Comparison of ENCODE assay signal across 9 cellular contexts in the genomic region with DNA sequence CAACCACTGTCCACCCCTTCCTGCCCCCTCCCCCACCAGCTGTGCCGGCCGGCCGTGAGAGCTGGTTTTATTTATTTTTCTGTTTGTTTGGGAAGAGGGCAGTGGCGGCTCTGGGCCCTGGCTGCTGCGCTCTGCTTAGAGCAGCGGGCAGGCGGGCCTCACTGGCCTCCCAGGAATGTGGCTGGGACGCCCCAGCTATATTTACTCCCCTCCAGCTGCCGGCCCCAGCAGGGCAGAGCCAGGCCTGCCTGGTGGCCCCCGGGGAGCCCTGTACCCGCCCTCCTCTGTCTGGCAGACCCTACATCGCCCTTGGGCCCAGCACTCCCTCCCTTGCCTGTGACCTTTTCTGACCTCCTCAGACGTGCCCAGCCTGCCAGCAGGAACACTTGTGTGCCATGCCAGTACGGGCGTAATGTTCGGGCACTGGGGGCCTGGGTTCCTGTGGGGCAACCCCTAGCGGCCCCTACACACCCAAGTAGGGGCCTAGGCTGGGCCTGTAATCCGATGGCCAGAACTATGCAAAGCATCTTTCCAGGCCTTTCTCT. TPM values are rescaled to one million over a fixed set of nuclear protein-coding genes. Genes with fewer than 3 reads are reported as not detected.
DNase-seq lines count a peak whose midpoint lies in the region; ATAC-seq, FAIRE-seq and TF ChIP-seq lines count a peak whose summit lies in the region.
"Had no signal": no experiment of that assay in that cellular context is flagged by ENCODE, and none has a peak within 500 bp of the region (broad histone marks: within the 10 kb centered on the region; RNA-seq: fewer than 3 reads in every experiment).

No MANE protein-coding gene starts in this region.

- TF ChIP-seq EP300 in A549 (IDR thresholded peaks at IDR 0.05): 0 out of 5 replicates have a peak, but pooled peaks of 1 of the 2 experiments have one; percentile 19

- H3K9me3 Mint-ChIP-seq in nephron progenitor cell: no peaks in the 10 kb centered on the region
- no peaks in the 10 kb centered on the region for H3K9me3 Mint-ChIP-seq in activated naive CD4-positive, alpha-beta T cell treated with anti-CD3 and anti-CD28 coated beads, Interleukin-2, amount 10 ng/mL, durations not matched to agents 7 days and 5 days

- no peaks in the 10 kb centered on the region for H3K36me3 Mint-ChIP-seq in nephron progenitor cell (ENCODE audit: low read depth)
- H3K36me3 Mint-ChIP-seq in activated naive CD4-positive, alpha-beta T cell treated with anti-CD3 and anti-CD28 coated beads, Interleukin-2, amount 10 ng/mL, durations not matched to agents 7 days and 5 days: no peaks in the 10 kb centered on the region

- H3K27ac Mint-ChIP-seq in nephron progenitor cell: peak overlapping the region; percentile 98
- no peak overlapping the region for H3K27ac Mint-ChIP-seq in activated naive CD4-positive, alpha-beta T cell treated with anti-CD3 and anti-CD28 coated beads, Interleukin-2, amount 10 ng/mL, durations not matched to agents 7 days and 5 days

- DNase-seq in A549 (ENCODE audit: low read depth in 1 of 2, low spot score in 1 of 2): peak in 1 of 2 experiments; percentile 72
- no peak for DNase-seq in Panc1 (ENCODE audit: low read depth, low spot score)
- peak; percentile 67 for DNase-seq in fibroblast of peridontal ligament (ENCODE audit: extremely low read depth)
- DNase-seq in nephron progenitor cell: peak; percentile 54
- no peak for DNase-seq in activated naive CD4-positive, alpha-beta T cell treated with anti-CD3 and anti-CD28 coated beads, Interleukin-2, amount 50 U/mL, for 16 hours
- DNase-seq in NCI-H526 treated with DMSO at 0.1 percent for 48 hours (lab: John Stamatoyannopoulos, UW): no peak
- DNase-seq in activated naive CD4-positive, alpha-beta T cell treated with anti-CD3 and anti-CD28 coated beads, Interleukin-2, amount 10 ng/mL, durations not matched to agents 7 days and 5 days: no peak
- no peak for DNase-seq in RCC 7860 (ENCODE audit: low spot score)
- DNase-seq: NCI-H1048 had no signal

- CTCF ChIA-PET in A549 (lab: Yijun Ruan, JAX) (interaction anchor here (1.1 to 17.1 kb wide), 3 partner anchors 11 to 55 kb away, joined by 4 to 195 read pairs (median 9); no protein-coding TSS in a partner anchor), Panc1 (lab: Charles Lee) (no interaction called here)
- CTCF ChIA-PET in activated naive CD4-positive, alpha-beta T cell treated with anti-CD3 and anti-CD28 coated beads, Interleukin-2, amount 10 ng/mL, durations not matched to agents 7 days and 5 days (lab: Charles Lee): no interaction called here

- H3K4me1 Mint-ChIP-seq in nephron progenitor cell: peaks cover 92% of the 10 kb centered on the region
- peaks cover 18% of the 10 kb centered on the region for H3K4me1 Mint-ChIP-seq in activated naive CD4-positive, alpha-beta T cell treated with anti-CD3 and anti-CD28 coated beads, Interleukin-2, amount 10 ng/mL, durations not matched to agents 7 days and 5 days

- no peaks in the 10 kb centered on the region for H3K27me3 Mint-ChIP-seq in nephron progenitor cell (ENCODE audit: low read depth, poor library complexity)
- H3K27me3 Mint-ChIP-seq in activated naive CD4-positive, alpha-beta T cell treated with anti-CD3 and anti-CD28 coated beads, Interleukin-2, amount 10 ng/mL, durations not matched to agents 7 days and 5 days: peaks cover 82% of the 10 kb centered on the region

- peak in 1 of 2 experiments; percentile 61; a peak in 3 of 6 replicates for ATAC-seq in A549
- ATAC-seq in Panc1: 0 out of 2 replicates have a peak, but pooled peaks have one; percentile 1

- POLR2A ChIA-PET in A549 (lab: Yijun Ruan, JAX) (no interaction called here), Panc1 (lab: Charles Lee) (interaction anchor here (0.6 to 0.9 kb wide), 3 partner anchors 20 to 319 kb away, joined by 3 to 17 read pairs (median 4); no protein-coding TSS in a partner anchor)

- in situ Hi-C loops in Panc1 (cut with HindIII; ENCODE audit: low pct_unique_long_range_greater_than_20kb, low sequenced_read_pairs): no loop called here

- FAIRE-seq in A549 (lab: Jason Lieb, UNC) (no peak), RCC 7860 (lab: Jason Lieb, UNC) (no peak)

- TF ChIP-seq RAD21 in A549 (conservative IDR thresholded peaks at IDR 0.05 in 1 of 2, IDR thresholded peaks at IDR 0.05 in 1 of 2): peak in 1 of 2 experiments; percentile 29; a peak in 1 of 5 replicates

- intact Hi-C loops in Panc1 (cut with micrococcal nuclease; ENCODE audit: unreplicated experiment): no loop called here

- H3K4me3 ChIP-seq in A549 (no peak overlapping the region), Panc1 (ENCODE audit: low read depth in 2 of 2, low read length in 2 of 2) (peak overlapping the region in 1 of 2 experiments; percentile 23; a peak in 1 of 4 replicates)

- H3K9me3 ChIP-seq in A549 (no peaks in the 10 kb centered on the region), Panc1 (ENCODE audit: control insufficient read depth, insufficient read depth, low read depth, low read length) (no peaks in the 10 kb centered on the region)

- no peak for TF ChIP-seq POLR2A in A549 (IDR thresholded peaks at IDR 0.05; ENCODE audit: low read length)

- BruUV-seq in Panc1 (replicated peaks; lab: Mats Ljungman, UMichigan): no TSS peak

- H3K36me3 ChIP-seq in Panc1 (ENCODE audit: control insufficient read depth, insufficient read depth, low read length): no peaks in the 10 kb centered on the region

- H3K4me1 ChIP-seq in A549: peaks cover 100% of the 10 kb centered on the region
- H3K4me1 ChIP-seq in Panc1 (ENCODE audit: control insufficient read depth, insufficient read depth, low read length): peaks cover 81% of the 10 kb centered on the region

- peak overlapping the region; percentile 78 to 98 for H3K27ac ChIP-seq in A549
- peak overlapping the region; percentile 82 for H3K27ac ChIP-seq in Panc1 (ENCODE audit: low read length)

- peak overlapping the region; percentile 73 for H3K4me2 ChIP-seq in A549

- H3K4me3 Mint-ChIP-seq in nephron progenitor cell: peak overlapping the region; percentile 73
- H3K4me3 Mint-ChIP-seq in activated naive CD4-positive, alpha-beta T cell treated with anti-CD3 and anti-CD28 coated beads, Interleukin-2, amount 10 ng/mL, durations not matched to agents 7 days and 5 days: no peak overlapping the region

- no peaks in the 10 kb centered on the region for H3K27me3 ChIP-seq in Panc1 (ENCODE audit: control insufficient read depth, insufficient read depth, low read length)

- TF ChIP-seq CTCF in A549 (IDR thresholded peaks at IDR 0.05) (no peak), Panc1 (IDR thresholded peaks at IDR 0.05) (no peak), nephron progenitor cell (IDR thresholded peaks at IDR 0.05) (no peak)

- under 1% methylated on average over 17 of the region's 18 CpGs for WGBS in A549 (ENCODE audit: missing lambda C conversion rate)

TF ChIP-seq in A549, 52 proteins besides CTCF, POLR2A, EP300 and RAD21:
- TF ChIP-seq, protein P1, sequence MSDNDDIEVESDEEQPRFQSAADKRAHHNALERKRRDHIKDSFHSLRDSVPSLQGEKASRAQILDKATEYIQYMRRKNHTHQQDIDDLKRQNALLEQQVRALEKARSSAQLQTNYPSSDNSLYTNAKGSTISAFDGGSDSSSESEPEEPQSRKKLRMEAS (IDR thresholded peaks at IDR 0.05): 0 out of 2 replicates have a peak, but pooled peaks have one; percentile 11
- TF ChIP-seq NFE2L2 (conservative IDR thresholded peaks at IDR 0.05; ENCODE audit: low read length): no peak
- TF ChIP-seq JUN (IDR thresholded peaks at IDR 0.05): peak in 1 of 2 experiments; percentile 38; a peak in 1 of 5 replicates

RNA-seq across cellular contexts. Expression of a gene that starts 7.7 kb away (rescaled TPM):
- 16.7 and 18.1 TPM in 2 replicates for polyA plus RNA-seq in A549 (2011; rRNA removed)
- polyA plus RNA-seq in A549 (2012; cell fraction: cytosol; rRNA removed): 19.5 and 34.4 TPM in 2 replicates
- 24.3 and 27.2 TPM in 2 replicates for polyA plus RNA-seq in A549 (2012; cell fraction: nucleus; rRNA removed)
- 22.5 to 32.5 TPM (median 26.1 TPM) in 3 replicates for polyA plus RNA-seq in A549 (2017; fragmentation: RNase III; extraction: RNeasy Plus Mini Kit Qiagen cat#74134 plus additional on column Dnase treatment)
- 6.9 and 12.0 TPM in 2 replicates for polyA minus RNA-seq in A549 (2011; rRNA and poly(A)+ RNA removed)
- total RNA-seq in Panc1 (2021; ENCODE audit: unreplicated experiment): 85.0 TPM
- 151 TPM for polyA plus RNA-seq in Panc1 (2012; ENCODE audit: insufficient read length)

Comparison
In these comparisons a context has a peak if more than half of its experiments do, and no peak if none do; other contexts are left out.
1. DNase-seq: peak in fibroblast of peridontal ligament (single experiment) and nephron progenitor cell (single experiment); none in Panc1 (single experiment), activated naive CD4-positive, alpha-beta T cell treated with anti-CD3 and anti-CD28 coated beads, Interleukin-2, amount 50 U/mL, for 16 hours (single experiment), NCI-H526 treated with DMSO at 0.1 percent for 48 hours (single experiment), activated naive CD4-positive, alpha-beta T cell treated with anti-CD3 and anti-CD28 coated beads, Interleukin-2, amount 10 ng/mL, durations not matched to agents 7 days and 5 days (single experiment) and RCC 7860 (single experiment).